In the genomic region with DNA sequence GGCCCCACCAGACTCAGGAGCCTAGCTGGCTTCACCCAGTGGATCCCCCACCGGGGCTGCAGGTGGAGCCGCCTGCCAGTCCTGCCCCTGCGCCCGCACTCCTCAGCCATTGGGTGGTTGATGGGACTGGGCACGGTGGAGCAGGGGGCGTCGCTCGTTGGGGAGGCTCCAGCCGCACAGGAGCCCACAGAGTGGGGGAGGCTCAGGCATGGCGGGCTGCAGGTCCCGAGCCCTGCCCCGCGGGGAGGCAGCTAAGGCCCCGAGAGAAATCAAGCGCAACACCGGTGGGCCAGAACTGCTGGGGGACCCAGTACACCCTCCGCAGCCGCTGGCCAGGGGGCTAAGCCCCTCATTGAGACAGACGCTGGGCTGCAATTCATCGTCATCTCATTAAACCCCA, we compare ENCODE assay signal across 20 cellular contexts.
"Had no signal": no experiment of that assay in that cellular context is flagged by ENCODE, and none has a peak within 500 bp of the region (broad histone marks: within the 10 kb centered on the region; RNA-seq: fewer than 3 reads in every experiment).

No MANE protein-coding gene starts in this region.

- H3K9me3 ChIP-seq: stomach, suprapubic skin, testis, thoracic aorta, thyroid gland, tibial artery, tibial nerve, transverse colon, upper lobe of left lung, upper lobe of right lung, uterus, vagina had no signal

- H3K27me3 ChIP-seq: suprapubic skin, testis, thyroid gland, tibial artery, tibial nerve, transverse colon, upper lobe of left lung, upper lobe of right lung, uterus, vagina had no signal

- H3K4me1 ChIP-seq: stomach, suprapubic skin, testis, tibial artery, tibial nerve, transverse colon, upper lobe of right lung, uterus, vagina had no signal

- H3K36me3 ChIP-seq: stomach, suprapubic skin, thoracic aorta, thyroid gland, tibial artery, tibial nerve, transverse colon, upper lobe of left lung, upper lobe of right lung, uterus, vagina had no signal

- H3K27ac ChIP-seq: stomach, suprapubic skin, testis, thoracic aorta, thyroid gland, tibial artery, tibial nerve, transverse colon, upper lobe of left lung, upper lobe of right lung, uterus, vagina had no signal

- H3K4me3 ChIP-seq: stomach, suprapubic skin, testis, thoracic aorta, thyroid gland, tibial artery, tibial nerve, transverse colon, upper lobe of left lung, upper lobe of right lung, uterus, vagina had no signal

- DNase-seq: stimulated activated CD4-positive, alpha-beta T cell treated with anti-CD3 and anti-CD28 coated beads, Interleukin-2, amount 100 ng/mL, for 48 hours; stimulated activated CD4-positive, alpha-beta T cell treated with anti-CD3 and anti-CD28 coated beads, Interleukin-4, amount 100 ng/mL, for 1 hour; stimulated activated CD4-positive, alpha-beta T cell treated with anti-CD3 and anti-CD28 coated beads, Interleukin-4, amount 100 ng/mL, for 24 hours; stimulated activated CD4-positive, alpha-beta T cell treated with anti-CD3 and anti-CD28 coated beads, Interleukin-4, amount 100 ng/mL, for 4 hours; stimulated activated naive B cell treated with anti-CD40 and anti-IgM and Interleukin-4, amounts not matched to agents 10 μg/mL and 1 μg/mL and 100 μg/mL, for 72 hours; stimulated activated naive CD4-positive, alpha-beta T cell treated with Interleukin-2 at 50 U/mL for 16 hours; stomach; substantia nigra; testis; thyroid gland; tibial artery; transverse colon; trophoblast cell; upper lobe of right lung; uterus had no signal
